Comparison of ENCODE assay signal across 23 cellular contexts in genomic region chr7:151142686-151143040, GRCh38. TPM values are rescaled to one million over a fixed set of nuclear protein-coding genes. Genes with fewer than 3 reads are reported as not detected.
DNase-seq lines count a peak whose midpoint lies in the region; ATAC-seq, FAIRE-seq and TF ChIP-seq lines count a peak whose summit lies in the region.
"Had no signal": no experiment of that assay in that cellular context is flagged by ENCODE, and none has a peak within 500 bp of the region (broad histone marks: within the 10 kb centered on the region; RNA-seq: fewer than 3 reads in every experiment).

No MANE protein-coding gene starts in this region.

- no peak for FAIRE-seq in H54 (lab: Jason Lieb, UNC)
- FAIRE-seq: GM12892, small intestine had no signal

- H3K4me3 Mint-ChIP-seq in neural crest cell = peak overlapping the region; percentile 69
- H3K4me3 Mint-ChIP-seq: activated naive CD8-positive, alpha-beta T cell treated with anti-CD3 and anti-CD28 coated beads for 36 hours; memory B cell; stimulated activated effector memory CD8-positive, alpha-beta T cell treated with anti-CD3 and anti-CD28 coated beads, Interleukin-12 subunit alpha, Interleukin-12 subunit beta, amount 100 ng/mL, for 72 hours had no signal

- intact Hi-C loops in Right ventricle myocardium inferior (cut with DNase I) (no loop called here), transverse colon (cut with DNase I; ENCODE audit: low total_unique reads) (no loop called here)

- H3K4me3 ChIP-seq in right atrium auricular region (no peak overlapping the region), transverse colon (no peak overlapping the region)

- ATAC-seq in Right ventricle myocardium inferior = peak; percentile 51

- WGBS in transverse colon (ENCODE audit: low coverage in 1 of 2), 2 donors = 65% methylated on average over 10 of the region's 10 CpGs; no CpG with 5 or more reads in 1 of the 2 donors

- peaks cover 47% of the 10 kb centered on the region for H3K4me1 Mint-ChIP-seq in neural crest cell
- H3K4me1 Mint-ChIP-seq: activated naive CD8-positive, alpha-beta T cell treated with anti-CD3 and anti-CD28 coated beads for 36 hours; memory B cell; stimulated activated effector memory CD8-positive, alpha-beta T cell treated with anti-CD3 and anti-CD28 coated beads, Interleukin-12 subunit alpha, Interleukin-12 subunit beta, amount 100 ng/mL, for 72 hours had no signal

- TF ChIP-seq CTCF in right atrium auricular region (IDR thresholded peaks at IDR 0.05) (no peak), neural crest cell (conservative IDR thresholded peaks at IDR 0.05) (no peak), transverse colon (IDR thresholded peaks at IDR 0.05) (no peak)

- TF ChIP-seq EP300 in transverse colon (IDR thresholded peaks at IDR 0.05; ENCODE audit: low read depth) = no peak

- peak overlapping the region; percentile 75 for H3K27ac Mint-ChIP-seq in neural crest cell (ENCODE audit: unreplicated experiment)
- H3K27ac Mint-ChIP-seq: activated naive CD8-positive, alpha-beta T cell treated with anti-CD3 and anti-CD28 coated beads for 36 hours; memory B cell; stimulated activated effector memory CD8-positive, alpha-beta T cell treated with anti-CD3 and anti-CD28 coated beads, Interleukin-12 subunit alpha, Interleukin-12 subunit beta, amount 100 ng/mL, for 72 hours had no signal

- in situ Hi-C loops in transverse colon (cut with MboI; ENCODE audit: low pct_ligation_motif_present in 1 of 4, low pct_unique_long_range_greater_than_20kb in 1 of 4, low sequenced_read_pairs in 3 of 4) = no loop called here

- H3K36me3 Mint-ChIP-seq in neural crest cell (ENCODE audit: low read depth) = peaks cover 7% of the 10 kb centered on the region
- H3K36me3 Mint-ChIP-seq: activated naive CD8-positive, alpha-beta T cell treated with anti-CD3 and anti-CD28 coated beads for 36 hours had no signal

- no peaks in the 10 kb centered on the region for H3K9me3 Mint-ChIP-seq in neural crest cell
- H3K9me3 Mint-ChIP-seq: activated naive CD8-positive, alpha-beta T cell treated with anti-CD3 and anti-CD28 coated beads for 36 hours; memory B cell; stimulated activated effector memory CD8-positive, alpha-beta T cell treated with anti-CD3 and anti-CD28 coated beads, Interleukin-12 subunit alpha, Interleukin-12 subunit beta, amount 100 ng/mL, for 72 hours had no signal

- TF ChIP-seq POLR2A in transverse colon (IDR thresholded peaks at IDR 0.05) (no peak), H54 (IDR thresholded peaks at IDR 0.05; ENCODE audit: low read depth, low read length) (no peak)

- H3K27me3 ChIP-seq in right atrium auricular region (no peaks in the 10 kb centered on the region), transverse colon (no peaks in the 10 kb centered on the region)

- peaks cover 0 to 25% of the 10 kb centered on the region in 2 donors for H3K4me1 ChIP-seq in right atrium auricular region
- H3K4me1 ChIP-seq in transverse colon = no peaks in the 10 kb centered on the region

- DNase-seq in Right ventricle myocardium inferior (ENCODE audit: missing footprints) (no peak), right atrium auricular region (ENCODE audit: low spot score) (no peak), globus pallidus (ENCODE audit: low spot score) (peak; percentile 88), neural crest cell (ENCODE audit: low read depth, low spot score) (peak; percentile 55), transverse colon (peak; percentile 3), H54 (ENCODE audit: insufficient read length, low spot score) (no peak), NCI-H187 (lab: John Stamatoyannopoulos, UW) (no peak), NCI-H1092 treated with DMSO at 0.1 percent for 48 hours (lab: John Stamatoyannopoulos, UW) (no peak)
- DNase-seq: activated CD4-positive, CD25-positive, alpha-beta regulatory T cell treated with anti-CD3 and anti-CD28 coated beads, Interleukin-2, amount 50 U/mL, for 72 hours; activated CD8-positive, alpha-beta memory T cell treated with anti-CD3 and anti-CD28 coated beads, Interleukin-2, amount 50 U/mL, for 4 hours; activated naive CD8-positive, alpha-beta T cell treated with anti-CD3 and anti-CD28 coated beads for 36 hours; central memory CD4-positive, alpha-beta T cell; foreskin melanocyte; KBM-7; NCI-H1105; small intestine; T-helper 2 cell had no signal

- H3K36me3 ChIP-seq in right atrium auricular region (peaks cover 31% of the 10 kb centered on the region), transverse colon (peaks cover 0 to 13% (median 0%) of the 10 kb centered on the region in 4 donors)

- no peak overlapping the region for H3K27ac ChIP-seq in right atrium auricular region
- H3K27ac ChIP-seq in transverse colon = no peak overlapping the region

- no peaks in the 10 kb centered on the region for H3K9me3 ChIP-seq in right atrium auricular region
- H3K9me3 ChIP-seq in transverse colon = no peaks in the 10 kb centered on the region

- H3K27me3 Mint-ChIP-seq in neural crest cell (ENCODE audit: low read depth) = no peaks in the 10 kb centered on the region
- H3K27me3 Mint-ChIP-seq: activated naive CD8-positive, alpha-beta T cell treated with anti-CD3 and anti-CD28 coated beads for 36 hours; memory B cell had no signal

RNA-seq across cellular contexts. Expression of gene GBX1, which starts 24.8 kb away (rescaled TPM):
- 2.4 TPM for total RNA-seq in Right ventricle myocardium inferior
- not detected for total RNA-seq in right atrium auricular region
- 2.0 and 2.4 TPM in 2 replicates for total RNA-seq in neural crest cell
- total RNA-seq in transverse colon = not detected
- total RNA-seq: A673; activated naive CD8-positive, alpha-beta T cell treated with anti-CD3 and anti-CD28 coated beads for 36 hours; G401; ureter had no signal

RNA-seq across cellular contexts. Expression of gene ASB10, which starts 44.4 kb away (rescaled TPM):
- 41.4 TPM for total RNA-seq in Right ventricle myocardium inferior
- 10 to 100 TPM in 1 of 2 donors, 1 to 10 TPM in 1; 4.0 to 11.6 TPM for total RNA-seq in right atrium auricular region
- not detected in 2 replicates for total RNA-seq in neural crest cell
- not detected for total RNA-seq in transverse colon
- total RNA-seq: A673; activated naive CD8-positive, alpha-beta T cell treated with anti-CD3 and anti-CD28 coated beads for 36 hours; G401; ureter had no signal

RNA-seq across cellular contexts. Expression of gene AGAP3, which starts 56.4 kb away (rescaled TPM):
- total RNA-seq in Right ventricle myocardium inferior (57.4 TPM), right atrium auricular region (10 to 100 TPM; 29.8 to 42.1 TPM), neural crest cell (128 and 139 TPM in 2 replicates), transverse colon (10 to 100 TPM; 54.9 to 74.4 (median 63.8) TPM)

RNA-seq across cellular contexts. Expression of gene TMUB1, which starts 59.4 kb away (rescaled TPM):
- 35.5 TPM for total RNA-seq in Right ventricle myocardium inferior
- 10 to 100 TPM; 28.0 to 53.6 TPM for total RNA-seq in right atrium auricular region
- 44.9 and 46.5 TPM in 2 replicates for total RNA-seq in neural crest cell
- 100 to 1,000 TPM in 1 of 4 donors, 10 to 100 TPM in 3; 67.5 to 105 (median 85.9) TPM for total RNA-seq in transverse colon

Comparison
In these comparisons a context has a peak if more than half of its experiments do, and no peak if none do; other contexts are left out.
1. DNase-seq: peak in globus pallidus (single experiment), neural crest cell (single experiment) and transverse colon (single experiment); none in Right ventricle myocardium inferior (single experiment), right atrium auricular region (single experiment), H54 (single experiment), NCI-H187 (0 of 2) and NCI-H1092 treated with DMSO at 0.1 percent for 48 hours (single experiment).